In genomic region chr2:159921752-159922404, GRCh38 we compare ENCODE assay signal across 8 cellular contexts. TPM values are rescaled to one million over a fixed set of nuclear protein-coding genes. Genes with fewer than 3 reads are reported as not detected.
DNase-seq lines count a peak whose midpoint lies in the region; ATAC-seq, FAIRE-seq and TF ChIP-seq lines count a peak whose summit lies in the region.

No MANE protein-coding gene starts in this region.

- no peaks in the 10 kb centered on the region for H3K27me3 ChIP-seq in HCT116 (ENCODE audit: insufficient read depth, low read length)
- no peaks in the 10 kb centered on the region for H3K27me3 ChIP-seq in MG63

- RAD21 ChIA-PET in HCT116 (lab: Charles Lee; ENCODE audit: low non-redundant PET in 1 of 2, low total read pairs in 2 of 2, uncharacterized antibody in 2 of 2, unreplicated experiment in 2 of 2), result no interaction called here

- FAIRE-seq in GM12892 (lab: Jason Lieb, UNC), result peak; percentile 90

- peaks cover 0 to 11% of the 10 kb centered on the region in 2 experiments; a peak in 1 of 4 replicates for H3K4me1 ChIP-seq in HCT116 (ENCODE audit: control insufficient read depth in 1 of 2, insufficient read depth in 2 of 2, low read length in 2 of 2)

- no peaks in the 10 kb centered on the region for H4K20me1 ChIP-seq in HCT116 (ENCODE audit: insufficient read depth)

- intact Hi-C loops in HCT116 (cut with micrococcal nuclease), result no loop called here

- peak overlapping the region; percentile 67 for H3K4me2 ChIP-seq in HCT116 (ENCODE audit: low read length)

- peak; percentile 57 for DNase-seq in GM12892 (ENCODE audit: insufficient read length)
- DNase-seq in HCT116 (ENCODE audit: low read depth, low spot score), result peak; percentile 52
- DNase-seq in MG63, result peak; percentile 63
- DNase-seq in activated CD4-positive, alpha-beta T cell treated with anti-CD3 and anti-CD28 coated beads, Interleukin-2, amount 50 U/mL, for 1 hour, result peak; percentile 73
- peak; percentile 51 for DNase-seq in effector CD8-positive, alpha-beta T cell (lab: John Stamatoyannopoulos, UW)
- peak; percentile 14 for DNase-seq in midbrain (lab: John Stamatoyannopoulos, UW)
- peak; percentile 65 to 79 for DNase-seq in stimulated activated CD8-positive, alpha-beta memory T cell treated with anti-CD3 and anti-CD28 coated beads, Interleukin-7, amount 100 ng/mL, for 48 hours (ENCODE audit: extremely low read depth in 1 of 2, low read depth in 1 of 2)
- DNase-seq in epidermal melanocyte (ENCODE audit: insufficient read length, low spot score), result no peak

- H3K4me3 ChIP-seq in HCT116 (replicated peaks in 1 of 2; ENCODE audit: low read depth in 1 of 2, low read length in 2 of 2) (peak overlapping the region in 1 of 2 experiments; percentile 15; a peak in 2 of 4 replicates), MG63 (no peak overlapping the region)

- H3K9me2 ChIP-seq in HCT116 (ENCODE audit: insufficient read depth), result no peaks in the 10 kb centered on the region

- no TSS peak for BruUV-seq in HCT116 (replicated peaks; lab: Mats Ljungman, UMichigan)

- H3K9me3 ChIP-seq in HCT116 (ENCODE audit: control insufficient read depth in 1 of 2, insufficient read depth in 1 of 2, low read depth in 1 of 2, low read length in 2 of 2) (no peaks in the 10 kb centered on the region), MG63 (no peaks in the 10 kb centered on the region)

- TF ChIP-seq RAD21 in HCT116 (IDR thresholded peaks at IDR 0.05; ENCODE audit: low read depth), result peak; percentile 70

- H3K9ac ChIP-seq in HCT116 (ENCODE audit: low read length), result no peak overlapping the region

- CTCF ChIA-PET in HCT116 (lab: Charles Lee), result interaction anchor here (0.6 to 1.3 kb wide), 9 partner anchors 9 to 175 kb away, joined by 3 to 11 read pairs (median 3); no protein-coding TSS in a partner anchor

- peak overlapping the region; percentile 98 for H2AFZ ChIP-seq in HCT116 (ENCODE audit: low read depth, low read length, poor library complexity, severe bottlenecking)

- no peaks in the 10 kb centered on the region for H3K36me3 ChIP-seq in HCT116 (ENCODE audit: control insufficient read depth in 1 of 2, insufficient read depth in 2 of 2, low read length in 2 of 2)
- no peaks in the 10 kb centered on the region for H3K36me3 ChIP-seq in MG63

- ATAC-seq in HCT116, result peak; percentile 99

- peak; percentile 38; the same call in 1 of the 2 replicates for TF ChIP-seq POLR2A in GM12892 (IDR thresholded peaks at IDR 0.05; ENCODE audit: low read depth, low read length)
- TF ChIP-seq POLR2A in HCT116 (IDR thresholded peaks at IDR 0.05; ENCODE audit: borderline replicate concordance, extremely low read depth, insufficient read depth, insufficient read length), result no peak

- no peak overlapping the region for H3K27ac ChIP-seq in HCT116 (ENCODE audit: low read depth, low read length)

- peak; percentile 56 to 97 (median 91); a peak in 5 of 6 replicates for TF ChIP-seq CTCF in HCT116 (IDR thresholded peaks at IDR 0.05 in 2 of 3, conservative IDR thresholded peaks at IDR 0.05 in 1 of 3; ENCODE audit: borderline replicate concordance in 1 of 3, insufficient read depth in 1 of 3, low read depth in 2 of 3, low read length in 2 of 3)

- H3K79me2 ChIP-seq in HCT116 (ENCODE audit: insufficient read depth, low read length), result no peaks in the 10 kb centered on the region

- POLR2A ChIA-PET in HCT116 (lab: Charles Lee), result no interaction called here

TF ChIP-seq in HCT116, 20 proteins besides CTCF, POLR2A, EP300 and RAD21:
- TF ChIP-seq YY1 (IDR thresholded peaks at IDR 0.05; ENCODE audit: extremely low read depth, insufficient replicate concordance, low read depth, low read length), result peak; percentile 28
- TF ChIP-seq ELF1 (IDR thresholded peaks at IDR 0.05; ENCODE audit: borderline replicate concordance, low read depth), result no peak
- no peak for TF ChIP-seq ZBTB33 (IDR thresholded peaks at IDR 0.05; ENCODE audit: extremely low read depth, insufficient replicate concordance, low read length)
- peak; percentile 80 for TF ChIP-seq CBX3 (IDR thresholded peaks at IDR 0.05; ENCODE audit: low read depth)

RNA-seq across cellular contexts. Expression of gene LY75, which starts 17.3 kb away (rescaled TPM):
- 105 TPM for polyA plus RNA-seq in GM12892 (2012; ENCODE audit: missing spikeins)
- total RNA-seq in HCT116 (2021; ENCODE audit: unreplicated experiment), result not detected
- polyA plus RNA-seq in HCT116 (2012), result not detected in 2 replicates
- 0.07 TPM in 1 of 2 replicates, not detected in the other for total RNA-seq in MG63 (2014; rRNA removed; shearing (Covaris generic); ENCODE audit: low replicate concordance)
